9 cellular contexts compared by ENCODE assay signal in the genomic region with DNA sequence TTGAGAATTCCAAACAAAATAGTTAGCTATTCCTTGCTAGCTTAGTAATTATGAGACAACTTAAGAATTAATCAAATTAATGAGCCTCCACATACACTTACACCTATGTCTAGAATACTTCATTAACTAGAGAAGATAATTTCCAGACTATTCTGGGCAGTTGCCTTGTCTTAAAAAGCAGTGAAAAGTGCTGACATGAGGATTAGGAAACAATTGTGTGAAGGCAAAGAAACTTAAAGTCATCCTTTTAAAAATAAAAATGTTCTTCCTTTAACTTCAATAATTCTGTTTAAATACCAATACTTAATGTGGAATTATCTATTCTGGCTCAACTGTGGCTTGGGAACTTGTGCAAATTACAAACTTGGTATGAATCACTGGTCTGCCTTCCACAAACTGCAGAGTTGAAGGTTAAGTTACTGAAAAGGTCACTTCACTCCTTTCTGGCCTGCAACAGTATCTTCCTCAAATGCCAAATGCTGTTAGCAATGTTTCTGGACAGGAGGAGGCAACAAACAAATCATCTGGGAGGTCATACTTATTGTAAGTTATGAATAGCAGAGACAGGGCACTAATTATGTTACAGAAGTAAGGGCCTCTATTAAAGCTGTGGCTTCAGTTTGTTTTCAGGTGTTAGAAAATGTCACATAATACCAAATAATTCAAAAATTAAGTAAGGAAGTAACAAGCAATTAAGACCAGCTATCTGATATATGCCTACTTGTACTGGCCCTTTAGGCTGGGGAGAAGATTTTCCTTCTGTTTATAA. TPM values are rescaled to one million over a fixed set of nuclear protein-coding genes. Genes with fewer than 3 reads are reported as not detected.
DNase-seq lines count a peak whose midpoint lies in the region; ATAC-seq and TF ChIP-seq lines count a peak whose summit lies in the region.
"Had no signal": no experiment of that assay in that cellular context is flagged by ENCODE, and none has a peak within 500 bp of the region (broad histone marks: within the 10 kb centered on the region; RNA-seq: fewer than 3 reads in every experiment).

No MANE protein-coding gene starts in this region.

- H3K9me3 ChIP-seq in CD8-positive, alpha-beta memory T cell (ENCODE audit: low read length), result no peaks in the 10 kb centered on the region
- H3K9me3 ChIP-seq in Panc1 (ENCODE audit: control insufficient read depth, insufficient read depth, low read depth, low read length) (no peaks in the 10 kb centered on the region), esophagus squamous epithelium (no peaks in the 10 kb centered on the region), neutrophil (no peaks in the 10 kb centered on the region)

- intact Hi-C loops in Panc1 (cut with micrococcal nuclease; ENCODE audit: unreplicated experiment) (no loop called here), esophagus squamous epithelium (cut with DNase I) (no loop called here)

- ATAC-seq in Panc1 (no peak), HG03280 (IDR thresholded peaks at IDR 0.05; ENCODE audit: unreplicated experiment) (no peak)

- CTCF ChIA-PET in CD8-positive, alpha-beta memory T cell (lab: Charles Lee), result interaction anchor here (1.3 to 1.9 kb wide), 2 partner anchors 10 to 36 kb away, joined by 4 to 8 read pairs; no protein-coding TSS in a partner anchor
- CTCF ChIA-PET in Panc1 (lab: Charles Lee), result interaction anchor here (0.6 kb wide), 1 partner anchor 34 kb away, joined by 3 read pairs; no protein-coding TSS in a partner anchor

- no peak overlapping the region for H3K4me3 ChIP-seq in CD8-positive, alpha-beta memory T cell (ENCODE audit: low read length)
- no peak overlapping the region for H3K4me3 ChIP-seq in Panc1 (ENCODE audit: low read depth in 2 of 2, low read length in 2 of 2)
- no peak overlapping the region for H3K4me3 ChIP-seq in esophagus squamous epithelium
- no peak overlapping the region for H3K4me3 ChIP-seq in neutrophil (ENCODE audit: low read depth in 1 of 2, low read length in 1 of 2)

- H3K36me3 Mint-ChIP-seq in CD8-positive, alpha-beta memory T cell, result peaks cover 0 to 1% (median 0%) of the 10 kb centered on the region in 3 donors

- TSS peak; percentile 33 for BruUV-seq in Panc1 (replicated peaks; lab: Mats Ljungman, UMichigan)

- no peak for DNase-seq in CD8-positive, alpha-beta memory T cell
- no peak for DNase-seq in Panc1 (ENCODE audit: low read depth, low spot score)
- no peak for DNase-seq in esophagus squamous epithelium (lab: John Stamatoyannopoulos, UW)
- no peak for DNase-seq in KBM-7
- no peak for DNase-seq in nucleus accumbens (lab: John Stamatoyannopoulos, UW)
- no peak for DNase-seq in caudate nucleus (lab: John Stamatoyannopoulos, UW)
- DNase-seq: NK-92 treated with Interleukin-12 subunit alpha and Interleukin-12 subunit beta, amount 100 ng/mL, for 24 hours had no signal

- peaks cover 61% of the 10 kb centered on the region for H3K4me1 ChIP-seq in CD8-positive, alpha-beta memory T cell (ENCODE audit: insufficient read depth, low read length)
- H3K4me1 ChIP-seq in Panc1 (ENCODE audit: control insufficient read depth, insufficient read depth, low read length), result peaks cover 19% of the 10 kb centered on the region; the same call in 1 of the 2 replicates
- peaks cover 11 to 83% (median 41%) of the 10 kb centered on the region in 3 donors for H3K4me1 ChIP-seq in esophagus squamous epithelium
- peaks cover 36 to 41% of the 10 kb centered on the region in 2 experiments for H3K4me1 ChIP-seq in neutrophil (ENCODE audit: control insufficient read depth in 1 of 2, insufficient read depth in 1 of 2, low read depth in 1 of 2, low read length in 1 of 2)

- peaks cover 62 to 88% (median 63%) of the 10 kb centered on the region in 3 donors for H3K4me1 Mint-ChIP-seq in CD8-positive, alpha-beta memory T cell

- H3K27me3 ChIP-seq in CD8-positive, alpha-beta memory T cell (ENCODE audit: insufficient read depth, low read length, poor library complexity, severe bottlenecking), result no peaks in the 10 kb centered on the region
- no peaks in the 10 kb centered on the region for H3K27me3 ChIP-seq in Panc1 (ENCODE audit: control insufficient read depth, insufficient read depth, low read length)
- H3K27me3 ChIP-seq in esophagus squamous epithelium, result no peaks in the 10 kb centered on the region
- no peaks in the 10 kb centered on the region for H3K27me3 ChIP-seq in neutrophil

- POLR2A ChIA-PET in CD8-positive, alpha-beta memory T cell (lab: Charles Lee), result interaction anchor here (0.6 to 0.9 kb wide), 4 partner anchors 12 to 299 kb away, joined by 3 to 6 read pairs (median 4); no protein-coding TSS in a partner anchor
- POLR2A ChIA-PET in Panc1 (lab: Charles Lee), result interaction anchor here (0.6 to 0.7 kb wide), 2 partner anchors 166 to 265 kb away, joined by 3 to 11 read pairs; no protein-coding TSS in a partner anchor

- H3K36me3 ChIP-seq in CD8-positive, alpha-beta memory T cell (ENCODE audit: insufficient read depth, low read length), result no peaks in the 10 kb centered on the region
- H3K36me3 ChIP-seq in Panc1 (ENCODE audit: control insufficient read depth, insufficient read depth, low read length) (no peaks in the 10 kb centered on the region), esophagus squamous epithelium (peaks cover 0 to 4% (median 0%) of the 10 kb centered on the region in 3 donors), neutrophil (no peaks in the 10 kb centered on the region)

- TF ChIP-seq POLR2A in esophagus squamous epithelium (IDR thresholded peaks at IDR 0.05), result no peak

- in situ Hi-C loops in Panc1 (cut with HindIII; ENCODE audit: low pct_unique_long_range_greater_than_20kb, low sequenced_read_pairs) (no loop called here), KBM-7 (cut with MboI; ENCODE audit: low pct_unique_long_range_greater_than_20kb, low sequenced_read_pairs) (no loop called here)

- peak overlapping the region in 5 of 7 donors; percentile 2 to 44 (median 18) for H3K4me3 Mint-ChIP-seq in CD8-positive, alpha-beta memory T cell

- no peak overlapping the region for H3K27ac ChIP-seq in CD8-positive, alpha-beta memory T cell (ENCODE audit: low read depth, low read length)
- H3K27ac ChIP-seq in Panc1 (ENCODE audit: low read length) (no peak overlapping the region), esophagus squamous epithelium (peak overlapping the region in 3 of 4 donors; percentile 36 to 57 (median 56)), neutrophil (peak overlapping the region; percentile 89), caudate nucleus (ENCODE audit: low read depth, low read length) (no peak overlapping the region)

- H3K27ac Mint-ChIP-seq in CD8-positive, alpha-beta memory T cell, result peak overlapping the region; percentile 57 to 95 (median 76)

- H3K9me3 Mint-ChIP-seq in CD8-positive, alpha-beta memory T cell, result no peaks in the 10 kb centered on the region

- TF ChIP-seq CTCF in Panc1 (IDR thresholded peaks at IDR 0.05), result no peak
- TF ChIP-seq CTCF in esophagus squamous epithelium (IDR thresholded peaks at IDR 0.05), result no peak
- no peak for TF ChIP-seq CTCF in neutrophil (IDR thresholded peaks at IDR 0.05)

- no peaks in the 10 kb centered on the region for H3K27me3 Mint-ChIP-seq in CD8-positive, alpha-beta memory T cell

RNA-seq across cellular contexts. Expression of a gene that starts 19.2 kb away (rescaled TPM):
- 10 to 100 TPM; 52.0 TPM for total RNA-seq in CD8-positive, alpha-beta memory T cell
- 11.7 TPM for polyA plus RNA-seq in CD8-positive, alpha-beta memory T cell
- total RNA-seq in Panc1 (2021; ENCODE audit: unreplicated experiment) (18.4 TPM), esophagus squamous epithelium (10 to 100 TPM; 14.8 to 30.5 (median 19.2) TPM)
- polyA plus RNA-seq in Panc1 (2012; ENCODE audit: insufficient read length), result 8.0 TPM

RNA-seq across cellular contexts. Expression of a gene that starts 50.0 kb away (rescaled TPM):
- 10 to 100 TPM in 1 of 2 experiments, 1 to 10 TPM in 1; 9.8 to 11.1 TPM for total RNA-seq in CD8-positive, alpha-beta memory T cell
- polyA plus RNA-seq in CD8-positive, alpha-beta memory T cell, result 4.6 TPM
- total RNA-seq in Panc1 (2021; ENCODE audit: unreplicated experiment), result 28.5 TPM
- 22.4 TPM for polyA plus RNA-seq in Panc1 (2012; ENCODE audit: insufficient read length)
- total RNA-seq in esophagus squamous epithelium, result 10 to 100 TPM in 2 of 4 donors, 1 to 10 TPM in 2; 4.4 to 15.6 (median 8.8) TPM

Comparison
In these comparisons a context has a peak if more than half of its experiments do, and no peak if none do; other contexts are left out.
1. H3K27ac ChIP-seq: peak in esophagus squamous epithelium (3 of 4) and neutrophil (single experiment); none in CD8-positive, alpha-beta memory T cell (single experiment), Panc1 (single experiment) and caudate nucleus (single experiment).